In the genomic region with DNA sequence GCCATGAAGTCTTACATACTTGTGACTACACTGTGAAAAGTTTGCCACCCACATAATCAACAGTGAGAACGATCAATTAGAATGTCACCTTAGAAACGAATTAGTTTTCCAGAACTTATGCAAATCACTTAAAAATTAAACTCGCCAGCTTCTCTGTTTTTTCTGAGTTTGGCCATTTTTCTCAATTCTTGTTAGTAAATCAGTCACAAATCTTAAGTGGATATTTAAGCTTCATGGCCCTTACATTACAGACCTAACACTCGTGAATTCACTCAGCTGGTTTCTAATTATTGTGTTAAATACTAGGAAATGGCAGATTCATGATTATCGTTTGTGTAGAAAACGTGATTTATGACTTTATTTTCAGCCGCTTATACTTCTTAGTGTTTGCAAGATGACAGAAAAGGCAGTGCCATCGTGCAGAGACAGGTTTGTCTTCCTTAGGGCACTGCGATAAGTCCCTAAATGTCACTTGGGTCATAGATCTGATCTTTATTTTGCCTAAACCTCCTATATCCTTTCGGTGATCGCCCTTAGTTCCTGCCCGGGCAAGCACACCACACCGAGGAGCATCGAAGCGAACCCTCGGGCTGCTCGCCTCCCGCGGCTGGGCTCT, we compare ENCODE assay signal across 9 cellular contexts. TPM values are rescaled to one million over a fixed set of nuclear protein-coding genes. Genes with fewer than 3 reads are reported as not detected.
DNase-seq lines count a peak whose midpoint lies in the region; ATAC-seq and TF ChIP-seq lines count a peak whose summit lies in the region.
"Had no signal": no experiment of that assay in that cellular context is flagged by ENCODE, and none has a peak within 500 bp of the region (broad histone marks: within the 10 kb centered on the region; RNA-seq: fewer than 3 reads in every experiment).

No MANE protein-coding gene starts in this region.

- H2AFZ ChIP-seq in trophoblast cell (ENCODE audit: insufficient read depth, low read length, poor library complexity), result no peak overlapping the region

- no peak overlapping the region for H3K9ac ChIP-seq in trophoblast cell (ENCODE audit: low read length)

- H3K4me1 Mint-ChIP-seq in activated T-cell treated with anti-CD3 and anti-CD28 coated beads, Interleukin-2, amount 50 U/mL, for 4 hours (ENCODE audit: low read depth), result peaks cover 10% of the 10 kb centered on the region

- 23 to 33% methylated on average over 9 to 15 of the region's 19 CpGs for WGBS in esophagus squamous epithelium, 2 donors
- WGBS in trophoblast cell (ENCODE audit: extremely low coverage, insufficient coverage, insufficient read length), result no CpG with 5 or more reads among the region's 19 CpGs

- no peak overlapping the region for H3K4ac ChIP-seq in trophoblast cell (ENCODE audit: low read depth, low read length)

- peaks cover 7% of the 10 kb centered on the region for H3K79me1 ChIP-seq in trophoblast cell (ENCODE audit: low read length)

- H3K27me3 Mint-ChIP-seq in activated T-cell treated with anti-CD3 and anti-CD28 coated beads, Interleukin-2, amount 50 U/mL, for 4 hours (ENCODE audit: low read depth), result peaks cover 81% of the 10 kb centered on the region

- peak overlapping the region; percentile 69 for H3K4me3 Mint-ChIP-seq in activated T-cell treated with anti-CD3 and anti-CD28 coated beads, Interleukin-2, amount 50 U/mL, for 4 hours

- TF ChIP-seq CTCF in esophagus squamous epithelium (IDR thresholded peaks at IDR 0.05), result no peak

- no peak overlapping the region for H2BK120ac ChIP-seq in trophoblast cell (ENCODE audit: insufficient read depth, low read length, poor library complexity)

- no peak overlapping the region for H4K8ac ChIP-seq in trophoblast cell (ENCODE audit: low read depth, low read length)

- H3K9me3 Mint-ChIP-seq in activated T-cell treated with anti-CD3 and anti-CD28 coated beads, Interleukin-2, amount 50 U/mL, for 4 hours, result no peaks in the 10 kb centered on the region

- no peaks in the 10 kb centered on the region for H3K36me3 Mint-ChIP-seq in activated T-cell treated with anti-CD3 and anti-CD28 coated beads, Interleukin-2, amount 50 U/mL, for 4 hours (ENCODE audit: insufficient read depth)

- H3K4me3 ChIP-seq in esophagus squamous epithelium (peak overlapping the region; percentile 53 to 77 (median 70)), trophoblast cell (ENCODE audit: low read depth, low read length) (peak overlapping the region; percentile 60)

- H3K9me3 ChIP-seq in esophagus squamous epithelium (no peaks in the 10 kb centered on the region), trophoblast cell (ENCODE audit: insufficient read depth, low read depth, low read length) (no peaks in the 10 kb centered on the region)

- DNase-seq in activated T-cell treated with anti-CD3 and anti-CD28 coated beads, Interleukin-2, amount 50 U/mL, for 4 hours, result no peak
- DNase-seq in activated T-cell treated with anti-CD3 and anti-CD28 coated beads, Interleukin-2, amount 50 U/mL, for 1 hour, result no peak
- DNase-seq in NCI-H526 (lab: John Stamatoyannopoulos, UW), result peak; percentile 19 to 29
- DNase-seq in esophagus squamous epithelium (lab: John Stamatoyannopoulos, UW), result no peak
- DNase-seq in trophoblast cell, result no peak
- DNase-seq in mesenteric fat pad (ENCODE audit: low spot score), result no peak
- no peak for DNase-seq in dedifferentiated amniotic fluid mesenchymal stem cell (ENCODE audit: extremely low spot score)
- DNase-seq in NCI-H1048 (lab: John Stamatoyannopoulos, UW), result no peak

- peak overlapping the region; percentile 86 for H3K4me2 ChIP-seq in trophoblast cell (ENCODE audit: low read length)

- H3K4me1 ChIP-seq in esophagus squamous epithelium, result peaks cover 0 to 45% (median 0%) of the 10 kb centered on the region in 3 donors
- H3K4me1 ChIP-seq in trophoblast cell (ENCODE audit: control insufficient read depth in 1 of 2, insufficient read depth in 2 of 2, low read length in 2 of 2), result peaks cover 0 to 3% of the 10 kb centered on the region in 2 experiments

- H3K27ac ChIP-seq in esophagus squamous epithelium, result peak overlapping the region; percentile 73 to 88 (median 82)
- peak overlapping the region; percentile 8 for H3K27ac ChIP-seq in trophoblast cell (ENCODE audit: low read depth, low read length)
- H3K27ac ChIP-seq: VCaP had no signal

- no peak overlapping the region for H3K14ac ChIP-seq in trophoblast cell (ENCODE audit: low read length)

- no peak overlapping the region for H4K12ac ChIP-seq in trophoblast cell (ENCODE audit: low read depth, low read length)

- intact Hi-C loops in esophagus squamous epithelium (cut with DNase I), result no loop called here

- H2AK5ac ChIP-seq in trophoblast cell (ENCODE audit: low read length), result no peak overlapping the region

- peaks cover 2% of the 10 kb centered on the region for H3K79me2 ChIP-seq in trophoblast cell (ENCODE audit: control insufficient read depth, insufficient read depth, low read length, poor library complexity)

- H2BK12ac ChIP-seq in trophoblast cell (ENCODE audit: low read length), result peak overlapping the region; percentile 11

- H2BK5ac ChIP-seq in trophoblast cell (ENCODE audit: low read depth, low read length, poor library complexity), result no peak overlapping the region

- no peak overlapping the region for H3K18ac ChIP-seq in trophoblast cell (ENCODE audit: low read length)

- no peak overlapping the region for H3K23ac ChIP-seq in trophoblast cell (ENCODE audit: low read length)

- no peaks in the 10 kb centered on the region for H3K36me3 ChIP-seq in esophagus squamous epithelium
- no peaks in the 10 kb centered on the region for H3K36me3 ChIP-seq in trophoblast cell (ENCODE audit: control insufficient read depth in 1 of 2, insufficient read depth in 2 of 2, low read length in 2 of 2)

- no peak for TF ChIP-seq POLR2A in esophagus squamous epithelium (IDR thresholded peaks at IDR 0.05)

- no peak for ATAC-seq in activated T-cell treated with anti-CD3 and anti-CD28 coated beads, Interleukin-2, amount 50 U/mL, for 4 hours

- H3K27me3 ChIP-seq in esophagus squamous epithelium (peaks cover 0 to 56% (median 0%) of the 10 kb centered on the region in 4 donors), trophoblast cell (ENCODE audit: insufficient read depth, low read length) (peaks cover 7% of the 10 kb centered on the region)

- H4K91ac ChIP-seq in trophoblast cell (ENCODE audit: low read depth, low read length), result peak overlapping the region; percentile 4

RNA-seq across cellular contexts. Expression of a gene that starts 0.6 kb away (rescaled TPM):
- 100 to 1,000 TPM; 112 to 121 (median 113) TPM for total RNA-seq in activated T-cell treated with anti-CD3 and anti-CD28 coated beads, Interleukin-2, amount 50 U/mL, for 4 hours
- total RNA-seq in esophagus squamous epithelium (10 to 100 TPM in 2 of 4 donors, 1 to 10 TPM in 2; 4.2 to 62.4 (median 13.5) TPM), mesenteric fat pad (93.9 TPM)
- 5.9 and 6.0 TPM in 2 replicates for polyA plus RNA-seq in trophoblast cell (2013)

Comparison
In these comparisons a context has a peak if more than half of its experiments do, and no peak if none do; other contexts are left out.
1. DNase-seq: peak in NCI-H526 (2 of 2); none in activated T-cell treated with anti-CD3 and anti-CD28 coated beads, Interleukin-2, amount 50 U/mL, for 4 hours (single experiment), activated T-cell treated with anti-CD3 and anti-CD28 coated beads, Interleukin-2, amount 50 U/mL, for 1 hour (single experiment), esophagus squamous epithelium (single experiment), trophoblast cell (0 of 2), mesenteric fat pad (single experiment), dedifferentiated amniotic fluid mesenchymal stem cell (single experiment) and NCI-H1048 (single experiment).